Comparison of ENCODE assay signal across 2 cellular contexts in the genomic region with DNA sequence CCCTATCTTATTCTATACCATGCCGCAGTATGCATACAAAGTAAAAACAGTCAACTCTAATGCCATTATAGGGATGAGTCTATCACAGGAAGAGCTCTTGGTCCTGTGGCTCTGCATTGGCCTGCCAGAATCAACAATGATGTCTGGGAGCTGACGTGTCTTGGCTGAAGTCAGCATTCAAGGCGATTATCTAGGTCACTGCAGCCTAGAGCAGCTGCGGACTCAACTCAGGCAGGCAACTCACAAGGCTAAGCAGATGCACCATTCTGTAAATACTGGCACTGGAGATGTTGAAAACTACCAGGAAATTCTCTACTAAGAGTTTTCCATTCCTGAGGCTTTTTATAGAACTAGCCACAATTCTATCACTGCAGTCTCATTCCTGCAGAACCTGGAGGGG.
TF ChIP-seq lines count a peak whose summit lies in the region.

No MANE protein-coding gene starts in this region.

TF ChIP-seq in HepG2, 621 proteins besides CTCF, POLR2A, EP300 and RAD21:
- TF ChIP-seq ZNF709 (CRISPR knock-in tag; IDR thresholded peaks at IDR 0.05) (0 out of 2 replicates have a peak, but pooled peaks have one; percentile 33), ZKSCAN8 (CRISPR knock-in tag; IDR thresholded peaks at IDR 0.05; ENCODE audit: borderline replicate concordance) (no peak)
- TF ChIP-seq, protein P1, sequence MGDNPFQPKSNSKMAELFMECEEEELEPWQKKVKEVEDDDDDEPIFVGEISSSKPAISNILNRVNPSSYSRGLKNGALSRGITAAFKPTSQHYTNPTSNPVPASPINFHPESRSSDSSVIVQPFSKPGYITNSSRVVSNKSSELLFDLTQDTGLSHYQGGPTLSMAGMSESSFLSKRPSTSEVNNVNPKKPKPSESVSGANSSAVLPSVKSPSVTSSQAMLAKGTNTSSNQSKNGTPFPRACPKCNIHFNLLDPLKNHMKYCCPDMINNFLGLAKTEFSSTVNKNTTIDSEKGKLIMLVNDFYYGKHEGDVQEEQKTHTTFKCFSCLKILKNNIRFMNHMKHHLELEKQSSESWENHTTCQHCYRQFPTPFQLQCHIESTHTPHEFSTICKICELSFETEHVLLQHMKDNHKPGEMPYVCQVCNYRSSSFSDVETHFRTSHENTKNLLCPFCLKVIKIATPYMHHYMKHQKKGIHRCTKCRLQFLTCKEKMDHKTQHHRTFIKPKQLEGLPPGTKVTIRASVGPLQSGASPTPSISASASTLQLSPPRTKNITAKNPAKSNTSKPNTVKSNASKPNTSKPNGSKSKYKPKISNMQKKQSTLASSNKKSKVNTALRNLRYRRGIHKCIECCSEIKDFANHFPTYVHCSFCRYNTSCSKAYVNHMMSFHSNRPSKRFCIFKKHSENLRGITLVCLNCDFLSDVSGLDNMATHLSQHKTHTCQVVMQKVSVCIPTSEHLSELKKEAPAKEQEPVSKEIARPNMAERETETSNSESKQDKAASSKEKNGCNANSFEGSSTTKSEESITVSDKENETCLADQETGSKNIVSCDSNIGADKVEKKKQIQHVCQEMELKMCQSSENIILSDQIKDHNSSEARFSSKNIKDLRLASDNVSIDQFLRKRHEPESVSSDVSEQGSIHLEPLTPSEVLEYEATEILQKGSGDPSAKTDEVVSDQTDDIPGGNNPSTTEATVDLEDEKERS (CRISPR knock-in tag; IDR thresholded peaks at IDR 0.05) = no peak
TF ChIP-seq in HepG2: peak in this region for 1.

TF ChIP-seq in GM12891, 5 proteins besides CTCF, POLR2A, EP300 and RAD21:
- TF ChIP-seq SPI1 (IDR thresholded peaks at IDR 0.05; ENCODE audit: low read depth, low read length) = no peak
- no peak for TF ChIP-seq POU2F2 (IDR thresholded peaks at IDR 0.05; ENCODE audit: low read depth, low read length)
- TF ChIP-seq POLR2AphosphoS5 (IDR thresholded peaks at IDR 0.05; ENCODE audit: low read depth, low read length) = no peak
- no peak for TF ChIP-seq TAF1 (IDR thresholded peaks at IDR 0.05; ENCODE audit: low read depth, low read length)
- TF ChIP-seq PAX5 (IDR thresholded peaks at IDR 0.05; ENCODE audit: insufficient read depth, low read length, severe bottlenecking) = no peak
